Comparison of ENCODE assay signal across 8 cellular contexts in the genomic region with DNA sequence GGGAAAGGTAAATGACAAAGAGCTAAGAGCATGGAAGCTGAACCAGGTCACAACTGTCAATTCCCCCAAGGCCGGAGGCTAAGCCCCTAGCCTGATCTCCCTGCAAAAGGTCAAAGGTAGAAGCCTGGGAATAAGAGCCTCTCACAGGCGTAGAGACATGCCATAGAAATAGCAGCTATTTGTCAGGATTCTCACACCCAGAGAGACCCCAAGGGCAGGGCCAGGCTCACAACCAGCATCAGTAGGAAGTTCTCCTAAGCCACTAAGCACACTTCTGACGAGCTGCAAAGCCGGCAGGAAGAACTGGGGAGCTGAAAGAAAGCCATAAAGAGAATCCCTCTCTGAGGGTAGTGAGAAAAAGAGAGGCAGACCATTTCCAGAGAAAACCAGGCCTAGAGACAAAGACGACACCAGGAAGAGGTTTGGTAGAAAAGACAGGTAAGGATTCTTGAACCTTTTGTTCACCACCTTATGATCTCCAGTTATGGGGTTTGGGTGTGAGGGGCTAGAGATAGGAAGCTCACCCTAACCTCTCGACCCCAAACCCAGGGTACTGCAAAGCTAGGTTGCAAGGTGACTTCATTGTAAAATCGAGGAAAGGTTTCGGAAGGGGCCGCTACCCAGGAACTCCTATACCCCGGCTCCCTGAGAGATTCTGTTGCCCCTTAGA. TPM values are rescaled to one million over a fixed set of nuclear protein-coding genes. Genes with fewer than 3 reads are reported as not detected.
A peak's percentile ranks its signal among the peaks of the same experiment; 100 is the strongest.
DNase-seq lines count a peak whose midpoint lies in the region; ATAC-seq and TF ChIP-seq lines count a peak whose summit lies in the region.

No MANE protein-coding gene starts in this region.

- peak overlapping the region; percentile 80 to 96 (median 94) for H3K27ac ChIP-seq in spleen

- H3K27ac Mint-ChIP-seq in activated CD4-positive, alpha-beta T cell treated with anti-CD3 and anti-CD28 coated beads, Interleukin-2, amount 10 ng/mL, durations not matched to agents 7 days and 5 days, result peak overlapping the region; percentile 85
- peak overlapping the region; percentile 87 for H3K27ac Mint-ChIP-seq in activated CD4-positive, alpha-beta memory T cell treated with anti-CD3 and anti-CD28 coated beads for 36 hours

- no peak for TF ChIP-seq CTCF in spleen (IDR thresholded peaks at IDR 0.05 in 8 of 11, conservative IDR thresholded peaks at IDR 0.05 in 3 of 11)

- peak overlapping the region; percentile 90 for H3K4me3 Mint-ChIP-seq in activated CD4-positive, alpha-beta T cell treated with anti-CD3 and anti-CD28 coated beads, Interleukin-2, amount 10 ng/mL, durations not matched to agents 7 days and 5 days
- peak overlapping the region; percentile 87 for H3K4me3 Mint-ChIP-seq in activated CD4-positive, alpha-beta memory T cell treated with anti-CD3 and anti-CD28 coated beads for 36 hours

- peak; percentile 20 for DNase-seq in activated CD4-positive, alpha-beta T cell treated with anti-CD3 and anti-CD28 coated beads, Interleukin-2, amount 10 ng/mL, durations not matched to agents 7 days and 5 days
- DNase-seq in activated CD4-positive, alpha-beta T cell treated with anti-CD3 and anti-CD28 coated beads, Interleukin-2, amount 50 U/mL, for 4 hours, result no peak
- DNase-seq in activated CD4-positive, alpha-beta memory T cell treated with anti-CD3 and anti-CD28 coated beads for 36 hours, result no peak
- DNase-seq in spleen (no peak), CD1c-positive myeloid dendritic cell (ENCODE audit: extremely low spot score) (no peak)

- H3K4me1 ChIP-seq in spleen, result peaks cover 22 to 54% (median 34%) of the 10 kb centered on the region in 6 donors

- no peaks in the 10 kb centered on the region for H3K27me3 Mint-ChIP-seq in activated CD4-positive, alpha-beta T cell treated with anti-CD3 and anti-CD28 coated beads, Interleukin-2, amount 10 ng/mL, durations not matched to agents 7 days and 5 days
- H3K27me3 Mint-ChIP-seq in activated CD4-positive, alpha-beta memory T cell treated with anti-CD3 and anti-CD28 coated beads for 36 hours, result no peaks in the 10 kb centered on the region

- no peaks in the 10 kb centered on the region for H3K9me3 ChIP-seq in spleen

- H3K4me3 ChIP-seq in iPS-11a (ENCODE audit: low read depth, low read length) (peak overlapping the region; percentile 94), spleen (peak overlapping the region; percentile 57 to 94 (median 84))

- ATAC-seq in GM19467 (IDR thresholded peaks at IDR 0.05; ENCODE audit: unreplicated experiment) (no peak), GM18520 (IDR thresholded peaks at IDR 0.05; ENCODE audit: unreplicated experiment) (no peak)

- TF ChIP-seq POLR2A in spleen (IDR thresholded peaks at IDR 0.05), result no peak

- H3K4me1 Mint-ChIP-seq in activated CD4-positive, alpha-beta T cell treated with anti-CD3 and anti-CD28 coated beads, Interleukin-2, amount 10 ng/mL, durations not matched to agents 7 days and 5 days, result peaks cover 53% of the 10 kb centered on the region
- H3K4me1 Mint-ChIP-seq in activated CD4-positive, alpha-beta memory T cell treated with anti-CD3 and anti-CD28 coated beads for 36 hours (ENCODE audit: low read depth), result peaks cover 32% of the 10 kb centered on the region

- CTCF ChIA-PET in activated CD4-positive, alpha-beta T cell treated with anti-CD3 and anti-CD28 coated beads, Interleukin-2, amount 10 ng/mL, durations not matched to agents 7 days and 5 days (lab: Charles Lee), result interaction anchor here (1.0 to 6.7 kb wide), 19 partner anchors 12 to 450 kb away, joined by 3 to 99 read pairs (median 13); a partner anchor contains a TSS
- CTCF ChIA-PET in activated CD4-positive, alpha-beta memory T cell treated with anti-CD3 and anti-CD28 coated beads for 36 hours (lab: Charles Lee), result interaction anchor here (0.9 to 6.3 kb wide), 14 partner anchors 8 to 260 kb away, joined by 3 to 168 read pairs (median 13); a partner anchor contains a TSS

- WGBS in spleen, 5 donors, result 9 to 14% (median 10%) methylated on average over 9 to 10 of the region's 10 CpGs

- peaks cover 41% of the 10 kb centered on the region for H3K36me3 Mint-ChIP-seq in activated CD4-positive, alpha-beta T cell treated with anti-CD3 and anti-CD28 coated beads, Interleukin-2, amount 10 ng/mL, durations not matched to agents 7 days and 5 days (ENCODE audit: low read depth)
- H3K36me3 Mint-ChIP-seq in activated CD4-positive, alpha-beta memory T cell treated with anti-CD3 and anti-CD28 coated beads for 36 hours, result peaks cover 23% of the 10 kb centered on the region

- intact Hi-C loops in activated CD4-positive, alpha-beta memory T cell treated with anti-CD3 and anti-CD28 coated beads for 36 hours (cut with micrococcal nuclease), result loop anchor here (1.0 to 2.0 kb wide), 3 partner anchors 62 to 141 kb away; a partner anchor contains a TSS
- intact Hi-C loops in spleen (cut with DNase I; ENCODE audit: low total_unique reads), result loop anchor here (2.0 kb wide), 1 partner anchor 61 kb away; no protein-coding TSS in a partner anchor

- POLR2A ChIA-PET in activated CD4-positive, alpha-beta T cell treated with anti-CD3 and anti-CD28 coated beads, Interleukin-2, amount 10 ng/mL, durations not matched to agents 7 days and 5 days (lab: Charles Lee), result interaction anchor here (1.4 kb wide), 1 partner anchor 70 kb away, joined by 5 read pairs; a partner anchor contains a TSS
- POLR2A ChIA-PET in activated CD4-positive, alpha-beta memory T cell treated with anti-CD3 and anti-CD28 coated beads for 36 hours (lab: Charles Lee), result interaction anchor here (0.7 to 4.4 kb wide), 11 partner anchors 13 to 128 kb away, joined by 3 to 54 read pairs (median 7); a partner anchor contains a TSS

- H3K27me3 ChIP-seq in spleen (replicated peaks in 1 of 7), result no peaks in the 10 kb centered on the region

- no peaks in the 10 kb centered on the region for H3K9me3 Mint-ChIP-seq in activated CD4-positive, alpha-beta T cell treated with anti-CD3 and anti-CD28 coated beads, Interleukin-2, amount 10 ng/mL, durations not matched to agents 7 days and 5 days
- no peaks in the 10 kb centered on the region for H3K9me3 Mint-ChIP-seq in activated CD4-positive, alpha-beta memory T cell treated with anti-CD3 and anti-CD28 coated beads for 36 hours

- H3K36me3 ChIP-seq in spleen, result peaks cover 0 to 38% (median 34%) of the 10 kb centered on the region in 6 donors

RNA-seq across cellular contexts. Expression of a gene that starts 1.0 kb away (rescaled TPM):
- 100 to 1,000 TPM; 140 to 173 TPM for total RNA-seq in activated CD4-positive, alpha-beta T cell treated with anti-CD3 and anti-CD28 coated beads, Interleukin-2, amount 10 ng/mL, durations not matched to agents 7 days and 5 days
- total RNA-seq in activated CD4-positive, alpha-beta memory T cell treated with anti-CD3 and anti-CD28 coated beads for 36 hours, result 100 to 1,000 TPM in 1 of 2 experiments, 10 to 100 TPM in 1; 96.4 to 103 TPM
- total RNA-seq in spleen, result 100 to 1,000 TPM in 4 of 7 donors, 10 to 100 TPM in 3; 73.7 to 121 (median 101) TPM
- polyA plus RNA-seq in spleen, result 10 to 100 TPM in 1 of 3 donors, 1 to 10 TPM in 2; 8.5 to 24.7 (median 9.4) TPM

RNA-seq across cellular contexts. Expression of a gene that starts 30.1 kb away (rescaled TPM):
- total RNA-seq in activated CD4-positive, alpha-beta T cell treated with anti-CD3 and anti-CD28 coated beads, Interleukin-2, amount 10 ng/mL, durations not matched to agents 7 days and 5 days, result 1,000 to 10,000 TPM; 1,336 to 1,525 TPM
- 1,000 to 10,000 TPM; 1,196 to 1,215 TPM for total RNA-seq in activated CD4-positive, alpha-beta memory T cell treated with anti-CD3 and anti-CD28 coated beads for 36 hours
- 1,000 to 10,000 TPM; 1,063 to 1,656 (median 1,218) TPM for total RNA-seq in spleen
- polyA plus RNA-seq in spleen, result 1,000 to 10,000 TPM; 1,480 to 3,098 (median 2,131) TPM

RNA-seq across cellular contexts. Expression of a gene that starts 33.5 kb away (rescaled TPM):
- 10 to 100 TPM; 30.1 to 31.6 TPM for total RNA-seq in activated CD4-positive, alpha-beta T cell treated with anti-CD3 and anti-CD28 coated beads, Interleukin-2, amount 10 ng/mL, durations not matched to agents 7 days and 5 days
- 10 to 100 TPM; 28.2 to 31.2 TPM for total RNA-seq in activated CD4-positive, alpha-beta memory T cell treated with anti-CD3 and anti-CD28 coated beads for 36 hours
- total RNA-seq in spleen, result 10 to 100 TPM; 38.5 to 56.1 (median 47.6) TPM
- polyA plus RNA-seq in spleen, result 10 to 100 TPM; 13.2 to 21.0 (median 15.8) TPM

RNA-seq across cellular contexts. Expression of a gene that starts 35.9 kb away (rescaled TPM):
- 10 to 100 TPM; 56.6 to 63.4 TPM for total RNA-seq in activated CD4-positive, alpha-beta T cell treated with anti-CD3 and anti-CD28 coated beads, Interleukin-2, amount 10 ng/mL, durations not matched to agents 7 days and 5 days
- 10 to 100 TPM; 63.8 to 70.8 TPM for total RNA-seq in activated CD4-positive, alpha-beta memory T cell treated with anti-CD3 and anti-CD28 coated beads for 36 hours
- 100 to 1,000 TPM in 1 of 7 donors, 10 to 100 TPM in 6; 17.1 to 101 (median 35.7) TPM for total RNA-seq in spleen
- polyA plus RNA-seq in spleen, result 10 to 100 TPM; 50.1 to 69.1 (median 57.0) TPM

RNA-seq across cellular contexts. Expression of a gene that starts 35.9 kb away (rescaled TPM):
- 10 to 100 TPM; 56.7 to 63.5 TPM for total RNA-seq in activated CD4-positive, alpha-beta T cell treated with anti-CD3 and anti-CD28 coated beads, Interleukin-2, amount 10 ng/mL, durations not matched to agents 7 days and 5 days
- 10 to 100 TPM; 62.0 to 62.2 TPM for total RNA-seq in activated CD4-positive, alpha-beta memory T cell treated with anti-CD3 and anti-CD28 coated beads for 36 hours
- total RNA-seq in spleen, result 10 to 100 TPM; 13.4 to 21.3 (median 18.4) TPM
- polyA plus RNA-seq in spleen, result 10 to 100 TPM; 19.7 to 24.6 (median 23.1) TPM
